ENCODE assay signal across 8 cellular contexts in genomic region chr13:78602561-78603239, GRCh38. TPM values are rescaled to one million over a fixed set of nuclear protein-coding genes. Genes with fewer than 3 reads are reported as not detected.
DNase-seq lines count a peak whose midpoint lies in the region; ATAC-seq and TF ChIP-seq lines count a peak whose summit lies in the region.

No MANE protein-coding gene starts in this region.

- TF ChIP-seq EP300 in neural cell (conservative IDR thresholded peaks at IDR 0.05; ENCODE audit: poor library complexity, severe bottlenecking) = no peak

- H3K4me1 ChIP-seq in MM.1S (ENCODE audit: low read length) (0 out of 2 replicates have a peak, but pooled peaks cover 4% of the 10 kb centered on the region), PC-3 (ENCODE audit: insufficient read depth, low read length) (no peaks in the 10 kb centered on the region)

- intact Hi-C loops in PC-3 (cut with micrococcal nuclease) (no loop called here), posterior cingulate gyrus (cut with DNase I) (no loop called here)

- peak overlapping the region; percentile 36; the same call in 1 of the 2 replicates for H3K4me2 ChIP-seq in MM.1S (ENCODE audit: low read depth, low read length)
- H3K4me2 ChIP-seq in neural cell (ENCODE audit: low read length) = no peak overlapping the region
- no peak overlapping the region for H3K4me2 ChIP-seq in PC-3 (ENCODE audit: low read length)

- H3K9me3 Mint-ChIP-seq in central memory CD8-positive, alpha-beta T cell = no peaks in the 10 kb centered on the region

- H3K27me3 ChIP-seq in MM.1S (replicated peaks; ENCODE audit: insufficient read depth, low read length) = no peaks in the 10 kb centered on the region
- peaks cover 96% of the 10 kb centered on the region for H3K27me3 ChIP-seq in neural cell (ENCODE audit: insufficient read depth, low read depth, low read length)
- H3K27me3 ChIP-seq in PC-3 (ENCODE audit: low read length) = peaks cover 29% of the 10 kb centered on the region

- H3K79me2 ChIP-seq in MM.1S (ENCODE audit: low read length) (no peaks in the 10 kb centered on the region), neural cell (replicated peaks; ENCODE audit: insufficient read depth, low read length) (no peaks in the 10 kb centered on the region), PC-3 (ENCODE audit: low read length) (no peaks in the 10 kb centered on the region)

- peak overlapping the region; percentile 89 for H3K27ac Mint-ChIP-seq in central memory CD8-positive, alpha-beta T cell (ENCODE audit: low read depth)

- no peaks in the 10 kb centered on the region for H3K9me2 ChIP-seq in MM.1S (replicated peaks; ENCODE audit: insufficient read depth, low read length)
- H3K9me2 ChIP-seq in neural cell (ENCODE audit: insufficient read depth, low read length) = no peaks in the 10 kb centered on the region
- H3K9me2 ChIP-seq in PC-3 (replicated peaks; ENCODE audit: low read length) = no peaks in the 10 kb centered on the region

- CTCF ChIA-PET in PC-3 (lab: Charles Lee) = no interaction called here

- TF ChIP-seq RAD21 in neural cell (conservative IDR thresholded peaks at IDR 0.05) = no peak

- H3K36me3 ChIP-seq in MM.1S (replicated peaks; ENCODE audit: insufficient read depth, low read length) (no peaks in the 10 kb centered on the region), neural cell (ENCODE audit: insufficient read depth, low read length) (no peaks in the 10 kb centered on the region), PC-3 (ENCODE audit: low read depth, low read length) (no peaks in the 10 kb centered on the region)

- H2AFZ ChIP-seq in MM.1S (ENCODE audit: low read length) = peak overlapping the region; percentile 54
- no peak overlapping the region for H2AFZ ChIP-seq in neural cell (ENCODE audit: low read depth, low read length)
- H2AFZ ChIP-seq in PC-3 (ENCODE audit: low read length) = no peak overlapping the region

- peaks cover 27% of the 10 kb centered on the region for H3K4me1 Mint-ChIP-seq in central memory CD8-positive, alpha-beta T cell

- peak; percentile 29 for ATAC-seq in GM21528 (IDR thresholded peaks at IDR 0.05; ENCODE audit: low FRiP score, unreplicated experiment)
- ATAC-seq in central memory CD8-positive, alpha-beta T cell (replicated peaks; ENCODE audit: extremely low read depth, poor library complexity, severe bottlenecking) = peak; percentile 44
- ATAC-seq in PC-3 = no peak

- peak overlapping the region; percentile 84 for H3K4me3 Mint-ChIP-seq in central memory CD8-positive, alpha-beta T cell

- peak; percentile 15 for DNase-seq in DMS79 treated with DMSO at 0.1 percent for 48 hours (lab: John Stamatoyannopoulos, UW)
- no peak for DNase-seq in DMS79 (lab: John Stamatoyannopoulos, UW)
- DNase-seq in MM.1S = peak; percentile 50
- DNase-seq in central memory CD8-positive, alpha-beta T cell (ENCODE audit: low spot score in 2 of 2) = no peak
- DNase-seq in PC-3 = no peak
- no peak for DNase-seq in posterior cingulate gyrus

- POLR2A ChIA-PET in PC-3 (lab: Charles Lee; ENCODE audit: unreplicated experiment) = no interaction called here

- BruUV-seq in PC-3 (replicated peaks; lab: Mats Ljungman, UMichigan) = no TSS peak

- H3K9ac ChIP-seq in MM.1S (ENCODE audit: low read length) (no peak overlapping the region), neural cell (ENCODE audit: low read length) (no peak overlapping the region), PC-3 (ENCODE audit: low read length) (no peak overlapping the region)

- H3K9me3 ChIP-seq in MM.1S (replicated peaks; ENCODE audit: insufficient read depth, low read length) (no peaks in the 10 kb centered on the region), neural cell (ENCODE audit: low read length) (no peaks in the 10 kb centered on the region), PC-3 (ENCODE audit: low read length) (no peaks in the 10 kb centered on the region)

- H3K4me3 ChIP-seq in MM.1S (ENCODE audit: low read length) (peak overlapping the region; percentile 37), neural cell (ENCODE audit: low read length) (peak overlapping the region; percentile 79), PC-3 (ENCODE audit: low read length) (no peak overlapping the region)

- H4K20me1 ChIP-seq in MM.1S (ENCODE audit: insufficient read depth, low read length) = no peaks in the 10 kb centered on the region
- no peaks in the 10 kb centered on the region for H4K20me1 ChIP-seq in neural cell (ENCODE audit: insufficient read depth)
- no peaks in the 10 kb centered on the region for H4K20me1 ChIP-seq in PC-3 (ENCODE audit: low read length)

- H3K27ac ChIP-seq in MM.1S (ENCODE audit: low read length) = no peak overlapping the region
- H3K27ac ChIP-seq in neural cell (ENCODE audit: low read length) = no peak overlapping the region
- H3K27ac ChIP-seq in PC-3 (ENCODE audit: low read length) = no peak overlapping the region

- H3F3A ChIP-seq in MM.1S (ENCODE audit: insufficient read depth, low read length) = no peaks in the 10 kb centered on the region
- H3F3A ChIP-seq in neural cell (ENCODE audit: insufficient read depth, low read length, poor library complexity, severe bottlenecking) = no peaks in the 10 kb centered on the region
- H3F3A ChIP-seq in PC-3 (ENCODE audit: low read length, unreplicated experiment) = no peaks in the 10 kb centered on the region

- H3K27me3 Mint-ChIP-seq in central memory CD8-positive, alpha-beta T cell = peaks cover 99% of the 10 kb centered on the region

- peaks cover 22% of the 10 kb centered on the region for H3K36me3 Mint-ChIP-seq in central memory CD8-positive, alpha-beta T cell (ENCODE audit: insufficient read depth)

- TF ChIP-seq CTCF in MM.1S (IDR thresholded peaks at IDR 0.05; ENCODE audit: low read length) (no peak), neural cell (IDR thresholded peaks at IDR 0.05; ENCODE audit: poor library complexity, severe bottlenecking) (no peak), PC-3 (conservative IDR thresholded peaks at IDR 0.05; ENCODE audit: low read depth, low read length) (no peak)

TF ChIP-seq in neural cell, 6 proteins besides CTCF, POLR2A, EP300 and RAD21:
- peak; percentile 67 for TF ChIP-seq POLR2AphosphoS5 (IDR thresholded peaks at IDR 0.05)
- TF ChIP-seq EZH2 (IDR thresholded peaks at IDR 0.05; ENCODE audit: borderline replicate concordance, insufficient read depth, low read length, poor library complexity, severe bottlenecking) = peak; percentile 81
- no peak for TF ChIP-seq SMC3 (conservative IDR thresholded peaks at IDR 0.05; ENCODE audit: poor library complexity)

RNA-seq across cellular contexts. Expression of gene POU4F1, which starts 0.7 kb away (rescaled TPM):
- polyA plus RNA-seq in neural cell = not detected in 2 replicates
- not detected in 2 replicates for polyA minus RNA-seq in neural cell
- total RNA-seq in PC-3 (2014; rRNA removed) = not detected in 2 replicates

RNA-seq across cellular contexts. Expression of gene OBI1, which starts 56.3 kb away (rescaled TPM):
- 40.1 and 40.9 TPM in 2 replicates for polyA plus RNA-seq in neural cell
- 75.2 and 84.2 TPM in 2 replicates for polyA minus RNA-seq in neural cell
- 6.3 and 7.9 TPM in 2 replicates for total RNA-seq in PC-3 (2014; rRNA removed)

Comparison
In these comparisons a context has a peak if more than half of its experiments do, and no peak if none do; other contexts are left out.
1. DNase-seq: peak in DMS79 treated with DMSO at 0.1 percent for 48 hours (single experiment) and MM.1S (single experiment); none in DMS79 (single experiment), central memory CD8-positive, alpha-beta T cell (0 of 2), PC-3 (single experiment) and posterior cingulate gyrus (0 of 10).